ENCODE assay signal across 9 cellular contexts in genomic region chr1:153509729-153510354, GRCh38. TPM values are rescaled to one million over a fixed set of nuclear protein-coding genes. Genes with fewer than 3 reads are reported as not detected.
DNase-seq lines count a peak whose midpoint lies in the region; ATAC-seq, FAIRE-seq and TF ChIP-seq lines count a peak whose summit lies in the region.
"Had no signal": no experiment of that assay in that cellular context is flagged by ENCODE, and none has a peak within 500 bp of the region (broad histone marks: within the 10 kb centered on the region; RNA-seq: fewer than 3 reads in every experiment).

No MANE protein-coding gene starts in this region.

- H3K4me3 Mint-ChIP-seq in activated T-helper 1 cell treated with anti-CD3 and anti-CD28 coated beads, Interleukin-12 subunit alpha, Interleukin-12 subunit beta, Interleukin-2, Interleukin-4 antibody, amounts not matched to agents 30 ng/mL and 10 ng/mL and 1 ng/mL, durations not matched to agents 14 hours and 24 hours and 36 hours: no peak overlapping the region

- H3K27me3 Mint-ChIP-seq in activated T-helper 1 cell treated with anti-CD3 and anti-CD28 coated beads, Interleukin-12 subunit alpha, Interleukin-12 subunit beta, Interleukin-2, Interleukin-4 antibody, amounts not matched to agents 30 ng/mL and 10 ng/mL and 1 ng/mL, durations not matched to agents 14 hours and 24 hours and 36 hours (ENCODE audit: insufficient read depth): peaks cover 2% of the 10 kb centered on the region

- TF ChIP-seq CTCF in RWPE1 (conservative IDR thresholded peaks at IDR 0.05; ENCODE audit: low read depth): peak; percentile 63

- H3K27me3 ChIP-seq in H7 (ENCODE audit: control insufficient read depth, insufficient read depth, low read length): peaks cover 1% of the 10 kb centered on the region; the same call in 1 of the 2 replicates
- H3K27me3 ChIP-seq: ovary had no signal

- H3K36me3 ChIP-seq in H7 (replicated peaks; ENCODE audit: control insufficient read depth, insufficient read depth, low read length): no peaks in the 10 kb centered on the region
- H3K36me3 ChIP-seq: ovary had no signal

- H3K9me3 Mint-ChIP-seq in activated T-helper 1 cell treated with anti-CD3 and anti-CD28 coated beads, Interleukin-12 subunit alpha, Interleukin-12 subunit beta, Interleukin-2, Interleukin-4 antibody, amounts not matched to agents 30 ng/mL and 10 ng/mL and 1 ng/mL, durations not matched to agents 14 hours and 24 hours and 36 hours: no peaks in the 10 kb centered on the region

- DNase-seq in AG20443 (ENCODE audit: low spot score) (peak; percentile 55), H7 (peak; percentile 74), RWPE1 (ENCODE audit: low spot score) (no peak), left cardiac atrium (peak; percentile 49), ecto neural progenitor cell (ENCODE audit: low spot score) (no peak), HTR-8/SVneo (ENCODE audit: insufficient read length, low spot score) (no peak)
- DNase-seq in activated T-helper 1 cell treated with anti-CD3 and anti-CD28 coated beads, Interleukin-12 subunit alpha, Interleukin-12 subunit beta, Interleukin-2, Interleukin-4 antibody, amounts not matched to agents 30 ng/mL and 10 ng/mL and 1 ng/mL, durations not matched to agents 14 hours and 24 hours and 36 hours (ENCODE audit: low spot score): peak; percentile 49
- DNase-seq in stimulated activated CD4-positive, alpha-beta T cell treated with anti-CD3 and anti-CD28 coated beads, TNF-alpha, amount 100 ng/mL, for 24 hours (ENCODE audit: low read depth in 3 of 3): peak; percentile 40 to 71 (median 42)

- H3K4me1 Mint-ChIP-seq in activated T-helper 1 cell treated with anti-CD3 and anti-CD28 coated beads, Interleukin-12 subunit alpha, Interleukin-12 subunit beta, Interleukin-2, Interleukin-4 antibody, amounts not matched to agents 30 ng/mL and 10 ng/mL and 1 ng/mL, durations not matched to agents 14 hours and 24 hours and 36 hours (ENCODE audit: low read depth): peaks cover 19% of the 10 kb centered on the region

- H3K36me3 Mint-ChIP-seq in activated T-helper 1 cell treated with anti-CD3 and anti-CD28 coated beads, Interleukin-12 subunit alpha, Interleukin-12 subunit beta, Interleukin-2, Interleukin-4 antibody, amounts not matched to agents 30 ng/mL and 10 ng/mL and 1 ng/mL, durations not matched to agents 14 hours and 24 hours and 36 hours (ENCODE audit: low read depth): no peaks in the 10 kb centered on the region

- intact Hi-C loops in activated T-helper 1 cell treated with anti-CD3 and anti-CD28 coated beads, Interleukin-12 subunit alpha, Interleukin-12 subunit beta, Interleukin-2, Interleukin-4 antibody, amounts not matched to agents 30 ng/mL and 10 ng/mL and 1 ng/mL, durations not matched to agents 14 hours and 24 hours and 36 hours (cut with micrococcal nuclease): loop anchor here (1.0 to 2.0 kb wide), 2 partner anchors 161 to 476 kb away; partner anchors contain the start of genes ILF2 and RAB13
- intact Hi-C loops in left cardiac atrium (cut with DNase I): loop anchor here (2.0 to 10.0 kb wide), 3 partner anchors 59 to 392 kb away; partner anchors contain the start of gene SLC27A3 (in 1 of the 2)

- no peak for FAIRE-seq in HTR-8/SVneo (lab: Jason Lieb, UNC)

- POLR2A ChIA-PET in RWPE1 (lab: Yijun Ruan, JAX; ENCODE audit: low non-redundant PET): no interaction called here

- CTCF ChIA-PET in RWPE1 (lab: Yijun Ruan, JAX): interaction anchor here (0.6 to 2.5 kb wide), 9 partner anchors 15 to 155 kb away, joined by 3 to 28 read pairs (median 3); no protein-coding TSS in a partner anchor

- H3K4me3 ChIP-seq in H7 (ENCODE audit: insufficient read depth, low read depth, low read length): no peak overlapping the region
- H3K4me3 ChIP-seq: ovary had no signal

- no peak overlapping the region; the same call in 1 of the 2 replicates for H3K27ac ChIP-seq in RWPE1
- H3K27ac ChIP-seq: ovary had no signal

- no peak overlapping the region for H3K27ac Mint-ChIP-seq in activated T-helper 1 cell treated with anti-CD3 and anti-CD28 coated beads, Interleukin-12 subunit alpha, Interleukin-12 subunit beta, Interleukin-2, Interleukin-4 antibody, amounts not matched to agents 30 ng/mL and 10 ng/mL and 1 ng/mL, durations not matched to agents 14 hours and 24 hours and 36 hours

- no peak for ATAC-seq in left cardiac atrium

RNA-seq across cellular contexts. Expression of gene S100A6, which starts 25.9 kb away (rescaled TPM):
- total RNA-seq in H7 (2014; rRNA removed; shearing (Covaris generic)): 1.3 and 1.4 TPM in 2 replicates
- total RNA-seq in activated T-helper 1 cell treated with anti-CD3 and anti-CD28 coated beads, Interleukin-12 subunit alpha, Interleukin-12 subunit beta, Interleukin-2, Interleukin-4 antibody, amounts not matched to agents 30 ng/mL and 10 ng/mL and 1 ng/mL, durations not matched to agents 14 hours and 24 hours and 36 hours: 154 and 159 TPM in 2 replicates
- 100 to 1,000 TPM; 449 to 518 TPM for total RNA-seq in left cardiac atrium

RNA-seq across cellular contexts. Expression of gene S100A5, which starts 30.9 kb away (rescaled TPM):
- not detected in 2 replicates for total RNA-seq in H7 (2014; rRNA removed; shearing (Covaris generic))
- total RNA-seq in activated T-helper 1 cell treated with anti-CD3 and anti-CD28 coated beads, Interleukin-12 subunit alpha, Interleukin-12 subunit beta, Interleukin-2, Interleukin-4 antibody, amounts not matched to agents 30 ng/mL and 10 ng/mL and 1 ng/mL, durations not matched to agents 14 hours and 24 hours and 36 hours: 1.3 and 1.6 TPM in 2 replicates
- total RNA-seq in left cardiac atrium: not detected
- total RNA-seq: ovary had no signal

RNA-seq across cellular contexts. Expression of gene S100A4, which starts 35.8 kb away (rescaled TPM):
- 17.3 and 18.0 TPM in 2 replicates for total RNA-seq in H7 (2014; rRNA removed; shearing (Covaris generic))
- 165 and 167 TPM in 2 replicates for total RNA-seq in activated T-helper 1 cell treated with anti-CD3 and anti-CD28 coated beads, Interleukin-12 subunit alpha, Interleukin-12 subunit beta, Interleukin-2, Interleukin-4 antibody, amounts not matched to agents 30 ng/mL and 10 ng/mL and 1 ng/mL, durations not matched to agents 14 hours and 24 hours and 36 hours
- total RNA-seq in left cardiac atrium: 100 to 1,000 TPM; 206 to 332 TPM

RNA-seq across cellular contexts. Expression of gene S100A3, which starts 39.2 kb away (rescaled TPM):
- 0.30 and 0.31 TPM in 2 replicates for total RNA-seq in H7 (2014; rRNA removed; shearing (Covaris generic))
- total RNA-seq in activated T-helper 1 cell treated with anti-CD3 and anti-CD28 coated beads, Interleukin-12 subunit alpha, Interleukin-12 subunit beta, Interleukin-2, Interleukin-4 antibody, amounts not matched to agents 30 ng/mL and 10 ng/mL and 1 ng/mL, durations not matched to agents 14 hours and 24 hours and 36 hours: not detected in 2 replicates
- 1 to 10 TPM in 1 of 2 donors, under 1 TPM in 1; 0.77 to 3.3 TPM for total RNA-seq in left cardiac atrium

RNA-seq across cellular contexts. Expression of gene S100A7, which starts 49.4 kb away (rescaled TPM):
- not detected in 2 replicates for total RNA-seq in H7 (2014; rRNA removed; shearing (Covaris generic))
- not detected in 2 replicates for total RNA-seq in activated T-helper 1 cell treated with anti-CD3 and anti-CD28 coated beads, Interleukin-12 subunit alpha, Interleukin-12 subunit beta, Interleukin-2, Interleukin-4 antibody, amounts not matched to agents 30 ng/mL and 10 ng/mL and 1 ng/mL, durations not matched to agents 14 hours and 24 hours and 36 hours
- total RNA-seq in left cardiac atrium: not detected

Comparison
In these comparisons a context has a peak if more than half of its experiments do, and no peak if none do; other contexts are left out.
1. DNase-seq: peak in AG20443 (single experiment), H7 (single experiment), activated T-helper 1 cell treated with anti-CD3 and anti-CD28 coated beads, Interleukin-12 subunit alpha, Interleukin-12 subunit beta, Interleukin-2, Interleukin-4 antibody, amounts not matched to agents 30 ng/mL and 10 ng/mL and 1 ng/mL, durations not matched to agents 14 hours and 24 hours and 36 hours (single experiment), left cardiac atrium (single experiment) and stimulated activated CD4-positive, alpha-beta T cell treated with anti-CD3 and anti-CD28 coated beads, TNF-alpha, amount 100 ng/mL, for 24 hours (3 of 3); none in RWPE1 (single experiment), ecto neural progenitor cell (single experiment) and HTR-8/SVneo (single experiment).
2. RNA of gene S100A6, which starts 25.9 kb away (total RNA-seq): 449 to 518 TPM in left cardiac atrium and 154 to 159 TPM in activated T-helper 1 cell treated with anti-CD3 and anti-CD28 coated beads, Interleukin-12 subunit alpha, Interleukin-12 subunit beta, Interleukin-2, Interleukin-4 antibody, amounts not matched to agents 30 ng/mL and 10 ng/mL and 1 ng/mL, durations not matched to agents 14 hours and 24 hours and 36 hours; 1.3 to 1.4 TPM in H7; every median in the first group is over 10 times any median in the second.